ENCODE assay signal across 29 cellular contexts in genomic region chr15:33639051-33639450, GRCh38.
"Had no signal": no experiment of that assay in that cellular context is flagged by ENCODE, and none has a peak within 500 bp of the region (broad histone marks: within the 10 kb centered on the region; RNA-seq: fewer than 3 reads in every experiment).

No MANE protein-coding gene starts in this region.

- DNase-seq: activated CD4-positive, alpha-beta T cell treated with anti-CD3 and anti-CD28 coated beads for 1 hour; activated CD4-positive, alpha-beta T cell treated with anti-CD3 and anti-CD28 coated beads, Interleukin-2, amount 10 ng/mL, durations not matched to agents 24 days and 14 days; activated CD4-positive, alpha-beta T cell treated with anti-CD3 and anti-CD28 coated beads, Interleukin-2, amount 50 U/mL, for 4 hours; activated CD4-positive, CD25-positive, alpha-beta regulatory T cell; activated CD8-positive, alpha-beta T cell treated with anti-CD3 and anti-CD28 coated beads for 36 hours; activated gamma-delta T cell; activated naive CD4-positive, alpha-beta T cell treated with Interleukin-2 at 50 U/mL for 16 hours; activated naive CD8-positive, alpha-beta T cell treated with anti-CD3 and anti-CD28 coated beads, Interleukin-2, amount 10 ng/mL, durations not matched to agents 7 days and 5 days; activated T-cell treated with anti-CD3 and anti-CD28 coated beads, Interleukin-2, amount 50 U/mL, for 24 hours; amygdala; caudate nucleus; cerebellar nuclear complex; KBM-7; MG63; NCI-H1048; NCI-H1105 treated with DMSO at 0.1 percent for 48 hours; NCI-H1436 treated with DMSO at 0.1 percent for 48 hours; NCI-H1694 treated with DMSO at 0.1 percent for 48 hours; NCI-H2029; NCI-H345; NCI-H524 treated with DMSO at 0.1 percent for 48 hours; NK-92 treated with Interleukin-12 subunit alpha and Interleukin-12 subunit beta, amount 100 ng/mL, for 24 hours; SHP77; SJCRH30; T1000; WERI-Rb-1 had no signal

- H3K4me1 ChIP-seq: ascending aorta had no signal

- H3K27ac ChIP-seq: ascending aorta, SJCRH30, SK-N-MC, WERI-Rb-1 had no signal

- H3K4me3 ChIP-seq: ascending aorta, MG63, SJCRH30, SK-N-MC had no signal

- H3K9me3 ChIP-seq: ascending aorta, MG63, SJCRH30 had no signal

- H3K27me3 ChIP-seq: ascending aorta, MG63, SJCRH30 had no signal

- ATAC-seq: activated CD8-positive, alpha-beta T cell treated with anti-CD3 and anti-CD28 coated beads for 36 hours; Panc1 had no signal

- H3K36me3 ChIP-seq: ascending aorta, MG63, WERI-Rb-1 had no signal
